In the genomic region with DNA sequence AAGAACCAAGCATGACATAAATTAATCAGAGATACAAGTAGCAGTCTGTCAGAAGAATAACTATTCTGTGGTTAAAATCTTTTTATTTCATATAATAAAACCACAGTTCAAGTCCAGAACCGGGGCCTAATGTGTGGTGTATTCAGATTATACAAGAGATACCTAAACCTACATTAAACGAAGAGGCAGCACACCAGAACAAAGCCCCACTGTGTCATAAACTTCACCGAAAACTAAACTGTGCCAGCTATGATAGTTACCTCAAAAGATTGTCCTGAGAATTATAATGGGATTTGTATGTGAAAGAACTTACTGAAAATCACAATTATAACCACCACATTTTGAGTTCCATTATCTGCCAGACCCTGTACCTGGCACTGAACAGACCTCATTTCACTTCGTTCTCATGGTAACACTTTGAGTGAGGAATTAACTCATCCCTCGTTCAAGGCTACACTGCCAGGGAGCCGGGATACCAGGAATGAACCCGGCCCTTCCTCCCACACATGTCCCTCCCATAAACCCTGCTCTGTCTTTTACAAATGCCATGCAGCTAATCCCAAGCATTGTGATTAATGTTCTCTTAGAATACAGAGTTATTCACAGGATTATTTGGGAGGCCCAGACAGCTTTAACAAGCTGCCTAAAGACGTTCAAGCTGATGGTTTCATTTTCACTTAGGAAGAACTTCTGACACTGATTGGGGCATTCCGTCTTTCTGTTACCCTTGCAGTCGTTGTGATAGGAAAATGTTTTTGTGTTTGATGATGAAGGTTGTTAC, we compare ENCODE assay signal across 1 cellular context.
TF ChIP-seq lines count a peak whose summit lies in the region.

No MANE protein-coding gene starts in this region.

TF ChIP-seq in IMR-90, 13 proteins besides CTCF, POLR2A, EP300 and RAD21 (continued from another document):
- TF ChIP-seq NFE2L2 (IDR thresholded peaks at IDR 0.05; ENCODE audit: low read depth, low read length) = no peak
- TF ChIP-seq FOS (IDR thresholded peaks at IDR 0.05; ENCODE audit: low read depth, low read length) = no peak
- TF ChIP-seq RFX5 (IDR thresholded peaks at IDR 0.05; ENCODE audit: low read depth, low read length) = no peak
- no peak for TF ChIP-seq SMC3 (IDR thresholded peaks at IDR 0.05; ENCODE audit: low read depth, low read length)
- TF ChIP-seq CHD1 (IDR thresholded peaks at IDR 0.05; ENCODE audit: low read depth, low read length) = no peak
- TF ChIP-seq BHLHE40 (IDR thresholded peaks at IDR 0.05; ENCODE audit: low read depth, low read length) = no peak
- TF ChIP-seq CEBPB (IDR thresholded peaks at IDR 0.05; ENCODE audit: low read depth, low read length) = no peak
- TF ChIP-seq, protein P1, sequence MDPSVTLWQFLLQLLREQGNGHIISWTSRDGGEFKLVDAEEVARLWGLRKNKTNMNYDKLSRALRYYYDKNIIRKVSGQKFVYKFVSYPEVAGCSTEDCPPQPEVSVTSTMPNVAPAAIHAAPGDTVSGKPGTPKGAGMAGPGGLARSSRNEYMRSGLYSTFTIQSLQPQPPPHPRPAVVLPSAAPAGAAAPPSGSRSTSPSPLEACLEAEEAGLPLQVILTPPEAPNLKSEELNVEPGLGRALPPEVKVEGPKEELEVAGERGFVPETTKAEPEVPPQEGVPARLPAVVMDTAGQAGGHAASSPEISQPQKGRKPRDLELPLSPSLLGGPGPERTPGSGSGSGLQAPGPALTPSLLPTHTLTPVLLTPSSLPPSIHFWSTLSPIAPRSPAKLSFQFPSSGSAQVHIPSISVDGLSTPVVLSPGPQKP (IDR thresholded peaks at IDR 0.05; ENCODE audit: borderline replicate concordance, low read depth, low read length) = no peak
- TF ChIP-seq MAFK (IDR thresholded peaks at IDR 0.05; ENCODE audit: low read depth, low read length) = no peak
